In the genomic region with DNA sequence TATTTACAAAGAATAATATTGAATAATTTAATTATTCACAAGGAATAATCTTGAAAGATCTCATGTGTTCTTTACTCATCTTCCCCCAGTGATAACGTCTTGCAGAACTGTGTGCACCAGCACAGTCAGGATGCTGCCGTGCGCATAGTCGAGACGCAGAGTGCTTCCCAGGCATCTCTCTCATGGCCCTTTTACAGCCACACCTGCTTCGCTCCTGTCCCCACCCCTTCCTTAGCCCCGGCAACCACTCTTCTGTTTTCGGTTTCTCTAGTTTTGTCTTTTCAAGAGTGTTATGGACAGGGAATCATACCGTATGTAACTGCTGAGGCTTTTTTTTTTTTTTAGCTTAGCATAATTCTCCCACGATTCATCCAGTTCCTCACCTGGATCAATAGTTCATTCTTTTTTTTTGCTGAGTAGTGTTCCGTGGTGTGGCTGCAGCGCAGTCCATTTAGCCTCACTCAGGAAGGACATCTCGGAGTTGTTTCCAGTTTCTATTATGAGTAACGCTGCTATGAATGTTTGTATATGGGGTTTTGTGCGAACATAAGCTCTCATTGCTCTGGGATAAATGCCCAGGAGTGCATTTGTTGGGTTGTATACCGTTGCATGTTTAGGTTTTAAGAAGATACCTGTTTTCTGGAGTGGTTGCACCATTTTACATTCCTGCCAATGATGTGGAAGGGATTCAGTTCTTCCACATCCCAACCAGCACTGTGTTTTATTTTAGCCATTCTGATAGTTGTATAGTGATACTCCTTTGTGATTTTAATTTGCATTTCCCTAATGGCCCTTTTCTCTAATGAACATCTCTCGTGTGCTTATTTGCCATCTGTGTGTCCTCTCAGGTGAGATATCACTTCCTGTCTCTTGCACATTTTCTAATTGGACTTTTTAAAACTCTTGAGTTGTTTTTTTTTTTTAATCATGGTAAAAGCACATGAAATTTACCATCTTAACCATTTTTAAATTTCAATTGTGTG, we compare ENCODE assay signal across 11 cellular contexts. TPM values are rescaled to one million over a fixed set of nuclear protein-coding genes. Genes with fewer than 3 reads are reported as not detected.
DNase-seq lines count a peak whose midpoint lies in the region; ATAC-seq and TF ChIP-seq lines count a peak whose summit lies in the region.
"Had no signal": no experiment of that assay in that cellular context is flagged by ENCODE, and none has a peak within 500 bp of the region (broad histone marks: within the 10 kb centered on the region; RNA-seq: fewer than 3 reads in every experiment).

No MANE protein-coding gene starts in this region.

- intact Hi-C loops in CD4-positive, alpha-beta T cell (cut with DNase I, micrococcal nuclease): loop anchor here in 1 of 2 experiments (5.0 kb wide), 1 partner anchor 46 kb away; a partner anchor contains a TSS

- ATAC-seq in CD4-positive, alpha-beta T cell (ENCODE audit: poor library complexity): peak; percentile 29
- peak in 2 of 4 experiments; percentile 46 to 58 for ATAC-seq in T-cell (replicated peaks in 1 of 4)
- no peak for ATAC-seq in GM21526 (IDR thresholded peaks at IDR 0.05; ENCODE audit: low FRiP score, unreplicated experiment)

- H3K36me3 Mint-ChIP-seq in CD4-positive, alpha-beta T cell (ENCODE audit: low read depth): peaks cover 30% of the 10 kb centered on the region
- peaks cover 24% of the 10 kb centered on the region for H3K36me3 Mint-ChIP-seq in T-cell

- POLR2A ChIA-PET in CD4-positive, alpha-beta T cell (lab: Charles Lee): interaction anchor here (1.4 kb wide), 1 partner anchor 100 kb away, joined by 5 read pairs; no protein-coding TSS in a partner anchor
- POLR2A ChIA-PET in T-cell (lab: Charles Lee): interaction anchor here in 1 of 2 donors (0.7 kb wide), 1 partner anchor 84 kb away, joined by 12 read pairs; no protein-coding TSS in a partner anchor

- H3K27ac ChIP-seq in CD4-positive, alpha-beta T cell (ENCODE audit: low read depth, low read length): no peak overlapping the region
- H3K27ac ChIP-seq in brain microvascular endothelial cell: no peak overlapping the region

- H3K27me3 ChIP-seq in CD4-positive, alpha-beta T cell (ENCODE audit: control insufficient read depth, insufficient read depth, low read length): no peaks in the 10 kb centered on the region
- H3K27me3 ChIP-seq in brain microvascular endothelial cell (replicated peaks): no peaks in the 10 kb centered on the region

- H3K27me3 Mint-ChIP-seq in CD4-positive, alpha-beta T cell: no peaks in the 10 kb centered on the region
- H3K27me3 Mint-ChIP-seq in T-cell: no peaks in the 10 kb centered on the region

- in situ Hi-C loops in brain microvascular endothelial cell (cut with HindIII; ENCODE audit: low pct_ligation_motif_present, low sequenced_read_pairs): no loop called here

- H3K36me3 ChIP-seq in brain microvascular endothelial cell (replicated peaks): peaks cover 27% of the 10 kb centered on the region

- peaks cover 29% of the 10 kb centered on the region for H3K4me1 Mint-ChIP-seq in CD4-positive, alpha-beta T cell (ENCODE audit: low read depth)
- H3K4me1 Mint-ChIP-seq in T-cell: peaks cover 24 to 38% (median 35%) of the 10 kb centered on the region in 3 donors

- CTCF ChIA-PET in CD4-positive, alpha-beta T cell (lab: Charles Lee): no interaction called here
- CTCF ChIA-PET in T-cell (lab: Charles Lee): interaction anchor here (0.6 kb wide), 2 partner anchors 30 to 79 kb away, joined by 3 read pairs; no protein-coding TSS in a partner anchor

- H3K4me3 ChIP-seq in GM12875 (ENCODE audit: low read depth, low read length): peak overlapping the region; percentile 18
- H3K4me3 ChIP-seq in brain microvascular endothelial cell (ENCODE audit: low read depth, low read length): no peak overlapping the region

- H3K4me3 Mint-ChIP-seq in CD4-positive, alpha-beta T cell: peak overlapping the region; percentile 74
- H3K4me3 Mint-ChIP-seq in T-cell: peak overlapping the region; percentile 52 to 69 (median 69)
- H3K4me3 Mint-ChIP-seq: nephron progenitor cell had no signal

- H3K9me3 ChIP-seq in CD4-positive, alpha-beta T cell (ENCODE audit: control insufficient read depth, low read length): no peaks in the 10 kb centered on the region

- H3K27ac Mint-ChIP-seq in CD4-positive, alpha-beta T cell: peak overlapping the region; percentile 55
- H3K27ac Mint-ChIP-seq in T-cell: peak overlapping the region; percentile 57 to 82
- H3K27ac Mint-ChIP-seq: nephron progenitor cell had no signal

- DNase-seq in CD4-positive, alpha-beta T cell: no peak
- DNase-seq in T-cell (peak in 1 of 34 experiments; percentile 15), dermis microvascular lymphatic vessel endothelial cell (ENCODE audit: low read depth in 2 of 2) (peak; percentile 58 to 72), NCI-H1436 (lab: John Stamatoyannopoulos, UW) (no peak), cerebellar nuclear complex (lab: John Stamatoyannopoulos, UW) (no peak), brain microvascular endothelial cell (no peak)
- DNase-seq: Kasumi-1, nephron progenitor cell, small intestine had no signal

- TF ChIP-seq CTCF in CD4-positive, alpha-beta T cell (IDR thresholded peaks at IDR 0.05): no peak
- TF ChIP-seq CTCF in GM12875 (IDR thresholded peaks at IDR 0.05; ENCODE audit: borderline replicate concordance, insufficient read depth, low read depth, low read length) (no peak), brain microvascular endothelial cell (IDR thresholded peaks at IDR 0.05; ENCODE audit: low read depth, low read length, missing control alignments) (no peak)

- no peaks in the 10 kb centered on the region for H3K9me3 Mint-ChIP-seq in CD4-positive, alpha-beta T cell
- H3K9me3 Mint-ChIP-seq in T-cell: no peaks in the 10 kb centered on the region
- H3K9me3 Mint-ChIP-seq: nephron progenitor cell had no signal

RNA-seq across cellular contexts. Expression of a gene that starts 47.6 kb away (rescaled TPM):
- total RNA-seq in CD4-positive, alpha-beta T cell: 10 to 100 TPM; 97.3 to 98.5 TPM
- total RNA-seq in T-cell (10 to 100 TPM; 36.9 to 71.6 (median 46.2) TPM), dermis microvascular lymphatic vessel endothelial cell (192 and 196 TPM in 2 replicates)

Comparison
In these comparisons a context has a peak if more than half of its experiments do, and no peak if none do; other contexts are left out.
1. DNase-seq: peak in dermis microvascular lymphatic vessel endothelial cell (2 of 2); none in CD4-positive, alpha-beta T cell (0 of 10), NCI-H1436 (single experiment), cerebellar nuclear complex (0 of 2) and brain microvascular endothelial cell (single experiment).